2 cellular contexts compared by ENCODE assay signal in the genomic region with DNA sequence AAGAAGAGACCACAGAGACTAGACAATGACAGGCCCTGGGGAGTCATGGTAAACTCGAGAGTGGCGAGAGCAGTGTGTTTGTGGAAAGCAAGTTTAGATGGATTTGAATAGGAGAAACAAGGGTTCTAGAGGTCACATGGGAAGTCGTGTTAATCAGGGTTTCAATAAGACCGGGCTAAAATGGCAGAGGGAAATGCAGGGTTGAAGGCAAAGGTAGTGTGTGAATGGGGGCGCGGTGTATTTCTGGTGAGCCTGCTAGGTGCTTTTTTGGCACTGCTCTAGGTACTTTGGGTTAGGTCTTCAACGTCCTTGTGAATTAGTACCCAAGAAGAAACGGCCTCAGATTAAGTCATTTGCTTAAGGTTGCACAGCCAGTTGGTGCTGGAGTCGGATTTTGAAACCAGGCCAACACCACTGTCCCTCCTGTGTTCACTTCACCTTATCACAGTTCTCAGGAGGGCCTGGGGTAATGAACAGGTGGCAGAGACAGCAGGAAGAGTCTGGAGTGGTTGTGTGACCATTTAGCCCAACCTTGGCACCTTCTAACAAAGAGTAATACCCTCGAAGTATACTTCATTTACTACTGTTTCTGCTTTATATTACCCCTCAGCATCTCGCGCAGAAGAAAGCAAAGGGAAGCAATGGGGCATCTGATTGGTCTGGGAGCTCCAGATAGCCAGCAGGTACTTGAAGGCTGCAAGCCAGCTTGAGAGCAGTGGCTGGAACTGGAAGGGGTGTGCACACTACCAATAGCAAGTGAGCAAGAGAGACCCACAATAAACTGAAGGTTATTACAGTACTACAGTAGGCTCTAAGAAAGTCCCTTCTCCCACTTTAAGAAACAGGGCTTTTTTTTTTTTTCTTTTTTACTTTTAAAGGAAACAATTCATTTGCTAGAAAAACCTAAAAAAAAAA.
TF ChIP-seq lines count a peak whose summit lies in the region.

No MANE protein-coding gene starts in this region.

TF ChIP-seq in A549, 52 proteins besides CTCF, POLR2A, EP300 and RAD21 (continued from another document and continues in another):
- TF ChIP-seq, protein P1, sequence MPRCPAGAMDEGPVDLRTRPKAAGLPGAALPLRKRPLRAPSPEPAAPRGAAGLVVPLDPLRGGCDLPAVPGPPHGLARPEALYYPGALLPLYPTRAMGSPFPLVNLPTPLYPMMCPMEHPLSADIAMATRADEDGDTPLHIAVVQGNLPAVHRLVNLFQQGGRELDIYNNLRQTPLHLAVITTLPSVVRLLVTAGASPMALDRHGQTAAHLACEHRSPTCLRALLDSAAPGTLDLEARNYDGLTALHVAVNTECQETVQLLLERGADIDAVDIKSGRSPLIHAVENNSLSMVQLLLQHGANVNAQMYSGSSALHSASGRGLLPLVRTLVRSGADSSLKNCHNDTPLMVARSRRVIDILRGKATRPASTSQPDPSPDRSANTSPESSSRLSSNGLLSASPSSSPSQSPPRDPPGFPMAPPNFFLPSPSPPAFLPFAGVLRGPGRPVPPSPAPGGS (IDR thresholded peaks at IDR 0.05): no peak
- TF ChIP-seq, protein P2, sequence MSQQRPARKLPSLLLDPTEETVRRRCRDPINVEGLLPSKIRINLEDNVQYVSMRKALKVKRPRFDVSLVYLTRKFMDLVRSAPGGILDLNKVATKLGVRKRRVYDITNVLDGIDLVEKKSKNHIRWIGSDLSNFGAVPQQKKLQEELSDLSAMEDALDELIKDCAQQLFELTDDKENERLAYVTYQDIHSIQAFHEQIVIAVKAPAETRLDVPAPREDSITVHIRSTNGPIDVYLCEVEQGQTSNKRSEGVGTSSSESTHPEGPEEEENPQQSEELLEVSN (IDR thresholded peaks at IDR 0.05; ENCODE audit: borderline replicate concordance, low read depth): no peak
- TF ChIP-seq NPAS2 (CRISPR knock-in tag; IDR thresholded peaks at IDR 0.05; ENCODE audit: borderline replicate concordance) (no peak), EHF (CRISPR knock-in tag; IDR thresholded peaks at IDR 0.05) (no peak), JUNB (IDR thresholded peaks at IDR 0.05) (no peak), TFCP2L1 (CRISPR knock-in tag; IDR thresholded peaks at IDR 0.05) (peak; percentile 57; the same call in 1 of the 2 replicates), HEYL (CRISPR knock-in tag; IDR thresholded peaks at IDR 0.05) (no peak), CHD4 (IDR thresholded peaks at IDR 0.05; ENCODE audit: borderline replicate concordance) (no peak), HOXA7 (CRISPR knock-in tag; IDR thresholded peaks at IDR 0.05) (peak; percentile 91), FOSL2 (IDR thresholded peaks at IDR 0.05) (no peak), FOSL2 (CRISPR knock-in tag; IDR thresholded peaks at IDR 0.05) (0 out of 2 replicates have a peak, but pooled peaks have one; percentile 4), RCOR1 (IDR thresholded peaks at IDR 0.05; ENCODE audit: low read depth, low read length) (no peak), MAFK (IDR thresholded peaks at IDR 0.05; ENCODE audit: partially characterized antibody) (no peak), POLR2AphosphoS2 (conservative IDR thresholded peaks at IDR 0.05; ENCODE audit: low read length) (peak; percentile 82), ZNF302 (CRISPR knock-in tag; IDR thresholded peaks at IDR 0.05) (no peak), ZSCAN20 (CRISPR knock-in tag; IDR thresholded peaks at IDR 0.05) (no peak), ZC3H11A (IDR thresholded peaks at IDR 0.05) (no peak), GATA3 (IDR thresholded peaks at IDR 0.05; ENCODE audit: borderline replicate concordance) (0 out of 2 replicates have a peak, but pooled peaks have one; percentile 27), CBX8 (IDR thresholded peaks at IDR 0.05) (no peak), JUN (IDR thresholded peaks at IDR 0.05) (0 out of 5 replicates have a peak, but pooled peaks of 1 of the 2 experiments have one; percentile 24), MAZ (IDR thresholded peaks at IDR 0.05; ENCODE audit: borderline replicate concordance, low read depth, low read length) (no peak)
- TF ChIP-seq, protein P3, sequence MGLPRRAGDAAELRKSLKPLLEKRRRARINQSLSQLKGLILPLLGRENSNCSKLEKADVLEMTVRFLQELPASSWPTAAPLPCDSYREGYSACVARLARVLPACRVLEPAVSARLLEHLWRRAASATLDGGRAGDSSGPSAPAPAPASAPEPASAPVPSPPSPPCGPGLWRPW (IDR thresholded peaks at IDR 0.05): no peak
- TF ChIP-seq, protein P4, sequence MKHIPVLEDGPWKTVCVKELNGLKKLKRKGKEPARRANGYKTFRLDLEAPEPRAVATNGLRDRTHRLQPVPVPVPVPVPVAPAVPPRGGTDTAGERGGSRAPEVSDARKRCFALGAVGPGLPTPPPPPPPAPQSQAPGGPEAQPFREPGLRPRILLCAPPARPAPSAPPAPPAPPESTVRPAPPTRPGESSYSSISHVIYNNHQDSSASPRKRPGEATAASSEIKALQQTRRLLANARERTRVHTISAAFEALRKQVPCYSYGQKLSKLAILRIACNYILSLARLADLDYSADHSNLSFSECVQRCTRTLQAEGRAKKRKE (CRISPR knock-in tag; IDR thresholded peaks at IDR 0.05; ENCODE audit: low read depth): no peak
- TF ChIP-seq, protein P5, sequence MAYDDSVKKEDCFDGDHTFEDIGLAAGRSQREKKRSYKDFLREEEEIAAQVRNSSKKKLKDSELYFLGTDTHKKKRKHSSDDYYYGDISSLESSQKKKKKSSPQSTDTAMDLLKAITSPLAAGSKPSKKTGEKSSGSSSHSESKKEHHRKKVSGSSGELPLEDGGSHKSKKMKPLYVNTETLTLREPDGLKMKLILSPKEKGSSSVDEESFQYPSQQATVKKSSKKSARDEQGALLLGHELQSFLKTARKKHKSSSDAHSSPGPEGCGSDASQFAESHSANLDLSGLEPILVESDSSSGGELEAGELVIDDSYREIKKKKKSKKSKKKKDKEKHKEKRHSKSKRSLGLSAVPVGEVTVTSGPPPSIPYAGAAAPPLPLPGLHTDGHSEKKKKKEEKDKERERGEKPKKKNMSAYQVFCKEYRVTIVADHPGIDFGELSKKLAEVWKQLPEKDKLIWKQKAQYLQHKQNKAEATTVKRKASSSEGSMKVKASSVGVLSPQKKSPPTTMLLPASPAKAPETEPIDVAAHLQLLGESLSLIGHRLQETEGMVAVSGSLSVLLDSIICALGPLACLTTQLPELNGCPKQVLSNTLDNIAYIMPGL (CRISPR knock-in tag; IDR thresholded peaks at IDR 0.05; ENCODE audit: borderline replicate concordance): 0 out of 2 replicates have a peak, but pooled peaks have one; percentile 78

TF ChIP-seq in PFSK-1, 5 proteins besides CTCF, POLR2A, EP300 and RAD21 (continued from another document):
- no peak for TF ChIP-seq TAF1 (IDR thresholded peaks at IDR 0.05; ENCODE audit: borderline replicate concordance, insufficient read depth, low read length)
